In genomic region chr18:58870621-58871020, GRCh38 we compare ENCODE assay signal across 20 cellular contexts. TPM values are rescaled to one million over a fixed set of nuclear protein-coding genes. Genes with fewer than 3 reads are reported as not detected.
A peak's percentile ranks its signal among the peaks of the same experiment; 100 is the strongest.
DNase-seq lines count a peak whose midpoint lies in the region; ATAC-seq and TF ChIP-seq lines count a peak whose summit lies in the region.
"Had no signal": no experiment of that assay in that cellular context is flagged by ENCODE, and none has a peak within 500 bp of the region (broad histone marks: within the 10 kb centered on the region; RNA-seq: fewer than 3 reads in every experiment).

No MANE protein-coding gene starts in this region.

- H3K4me3 ChIP-seq in left ventricle myocardium inferior (no peak overlapping the region), dorsolateral prefrontal cortex (peak overlapping the region in 5 of 59 donors; percentile 2 to 26 (median 18)), osteoblast (ENCODE audit: insufficient read depth, low read length) (no peak overlapping the region), aorta (ENCODE audit: low read length in 2 of 2) (no peak overlapping the region)
- H3K4me3 ChIP-seq: BLaER1 had no signal

- H3K9me3 Mint-ChIP-seq in stimulated activated effector memory CD8-positive, alpha-beta T cell treated with anti-CD3 and anti-CD28 coated beads, Interleukin-12 subunit alpha, Interleukin-12 subunit beta, amount 100 ng/mL, for 72 hours: no peaks in the 10 kb centered on the region

- H3K4me3 Mint-ChIP-seq in stimulated activated effector memory CD8-positive, alpha-beta T cell treated with anti-CD3 and anti-CD28 coated beads, Interleukin-12 subunit alpha, Interleukin-12 subunit beta, amount 100 ng/mL, for 72 hours: no peak overlapping the region
- H3K4me3 Mint-ChIP-seq: naive thymus-derived CD8-positive, alpha-beta T cell had no signal

- H3K36me3 Mint-ChIP-seq in stimulated activated effector memory CD8-positive, alpha-beta T cell treated with anti-CD3 and anti-CD28 coated beads, Interleukin-12 subunit alpha, Interleukin-12 subunit beta, amount 100 ng/mL, for 72 hours: peaks cover 45% of the 10 kb centered on the region

- intact Hi-C loops in left ventricle myocardium inferior (cut with micrococcal nuclease) (no loop called here), cardiac septum (cut with DNase I) (no loop called here), dorsolateral prefrontal cortex (cut with DNase I) (loop anchor here in 1 of 2 donors (2.0 to 5.0 kb wide), 2 partner anchors 42 to 197 kb away; no protein-coding TSS in a partner anchor), aorta (cut with DNase I) (no loop called here)

- WGBS in aorta, 2 donors: 47 to 51% methylated on average over 2 of the region's 2 CpGs

- ATAC-seq in aorta (ENCODE audit: low FRiP score) (no peak), HG03039 (IDR thresholded peaks at IDR 0.05; ENCODE audit: unreplicated experiment) (no peak), HG03439 (IDR thresholded peaks at IDR 0.05; ENCODE audit: unreplicated experiment) (no peak)
- ATAC-seq in stimulated activated effector memory CD8-positive, alpha-beta T cell treated with anti-CD3 and anti-CD28 coated beads, Interleukin-12 subunit alpha, Interleukin-12 subunit beta, amount 100 ng/mL, for 72 hours: no peak
- ATAC-seq: naive thymus-derived CD8-positive, alpha-beta T cell had no signal

- no peak overlapping the region for H2AFZ ChIP-seq in osteoblast (ENCODE audit: low read length)

- TF ChIP-seq CTCF in left ventricle myocardium inferior (IDR thresholded peaks at IDR 0.05; ENCODE audit: borderline replicate concordance) (no peak), dorsolateral prefrontal cortex (IDR thresholded peaks at IDR 0.05 in 54 of 56, conservative IDR thresholded peaks at IDR 0.05 in 2 of 56; ENCODE audit: low read depth in 1 of 56, partially characterized antibody in 56 of 56) (no peak), osteoblast (IDR thresholded peaks at IDR 0.05; ENCODE audit: extremely low read depth, low read depth, low read length) (no peak)

- H3K27ac Mint-ChIP-seq in stimulated activated effector memory CD8-positive, alpha-beta T cell treated with anti-CD3 and anti-CD28 coated beads, Interleukin-12 subunit alpha, Interleukin-12 subunit beta, amount 100 ng/mL, for 72 hours: no peak overlapping the region
- H3K27ac Mint-ChIP-seq: naive thymus-derived CD8-positive, alpha-beta T cell had no signal

- H3K79me2 ChIP-seq in osteoblast (ENCODE audit: insufficient read depth, low read length): peaks cover 91% of the 10 kb centered on the region

- peaks cover 8% of the 10 kb centered on the region for H4K20me1 ChIP-seq in osteoblast (ENCODE audit: insufficient read depth, low read length)
- H4K20me1 ChIP-seq: BLaER1 had no signal

- H3K36me3 ChIP-seq in left ventricle myocardium inferior (peaks cover 42% of the 10 kb centered on the region), osteoblast (ENCODE audit: insufficient read depth, low read length) (peaks cover 62% of the 10 kb centered on the region), aorta (ENCODE audit: control insufficient read depth in 1 of 2, insufficient read depth in 2 of 2, low read length in 1 of 2) (peaks cover 0 to 2% of the 10 kb centered on the region in 2 donors)
- H3K36me3 ChIP-seq: BLaER1 had no signal

- H3K27me3 ChIP-seq in left ventricle myocardium inferior (ENCODE audit: low read depth) (no peaks in the 10 kb centered on the region), dorsolateral prefrontal cortex (no peaks in the 10 kb centered on the region), osteoblast (ENCODE audit: insufficient read depth, low read length) (no peaks in the 10 kb centered on the region), aorta (ENCODE audit: control insufficient read depth in 1 of 2, insufficient read depth in 2 of 2, low read length in 1 of 2) (no peaks in the 10 kb centered on the region)

- no peak overlapping the region for H3K4me2 ChIP-seq in osteoblast (ENCODE audit: insufficient read depth, low read length)
- H3K4me2 ChIP-seq: BLaER1 had no signal

- H3K27ac ChIP-seq in left ventricle myocardium inferior (replicated peaks) (peak overlapping the region; percentile 50), dorsolateral prefrontal cortex (peak overlapping the region in 58 of 59 donors; percentile 5 to 100 (median 80)), osteoblast (ENCODE audit: low read depth, low read length) (no peak overlapping the region), aorta (ENCODE audit: low read depth in 1 of 2, low read length in 2 of 2) (peak overlapping the region; percentile 69 to 70)
- H3K27ac ChIP-seq: BLaER1 had no signal

- H3K9me3 ChIP-seq in left ventricle myocardium inferior (replicated peaks) (no peaks in the 10 kb centered on the region), osteoblast (ENCODE audit: low read depth, low read length) (no peaks in the 10 kb centered on the region), aorta (ENCODE audit: control insufficient read depth, low read length) (no peaks in the 10 kb centered on the region)

- DNase-seq in left ventricle myocardium inferior: no peak
- no peak for DNase-seq in cardiac septum (ENCODE audit: low spot score)
- DNase-seq in dorsolateral prefrontal cortex: no peak
- DNase-seq in osteoblast (ENCODE audit: insufficient read length, low spot score, missing footprints): peak; percentile 45
- DNase-seq in aorta: no peak
- no peak for DNase-seq in stimulated activated effector memory CD8-positive, alpha-beta T cell treated with anti-CD3 and anti-CD28 coated beads, Interleukin-12 subunit alpha, Interleukin-12 subunit beta, amount 100 ng/mL, for 72 hours (ENCODE audit: low spot score in 2 of 2)
- DNase-seq: activated CD4-positive, alpha-beta T cell treated with anti-CD3 and anti-CD28 coated beads for 1 hour; activated CD8-positive, alpha-beta memory T cell treated with anti-CD3 and anti-CD28 coated beads for 24 hours; activated naive CD4-positive, alpha-beta T cell treated with anti-CD3 and anti-CD28 coated beads, Interleukin-2, amount 50 U/mL, for 16 hours; Calu3; dermis blood vessel endothelial cell; naive thymus-derived CD8-positive, alpha-beta T cell; NCI-H1105 treated with DMSO at 0.1 percent for 48 hours; NCI-H526 treated with DMSO at 0.1 percent for 48 hours; posterior cingulate gyrus; stimulated activated CD4-positive, alpha-beta T cell treated with anti-CD3 and anti-CD28 coated beads, Interleukin-2, amount 100 ng/mL, for 48 hours; SW 1271 had no signal

- H3K4me1 Mint-ChIP-seq in stimulated activated effector memory CD8-positive, alpha-beta T cell treated with anti-CD3 and anti-CD28 coated beads, Interleukin-12 subunit alpha, Interleukin-12 subunit beta, amount 100 ng/mL, for 72 hours: peaks cover 9% of the 10 kb centered on the region
- H3K4me1 Mint-ChIP-seq: naive thymus-derived CD8-positive, alpha-beta T cell had no signal

- H3K4me1 ChIP-seq in left ventricle myocardium inferior (peaks cover 55% of the 10 kb centered on the region), osteoblast (ENCODE audit: insufficient read depth, low read length) (peaks cover 30% of the 10 kb centered on the region), aorta (ENCODE audit: control insufficient read depth in 1 of 2, insufficient read depth in 2 of 2, low read length in 2 of 2) (peaks cover 2 to 7% of the 10 kb centered on the region in 2 donors)
- H3K4me1 ChIP-seq: BLaER1 had no signal

RNA-seq across cellular contexts. Expression of gene ZNF532, which starts 5.9 kb away (rescaled TPM):
- total RNA-seq in left ventricle myocardium inferior (59.3 TPM), cardiac septum (71.8 TPM), dorsolateral prefrontal cortex (100 to 1,000 TPM; 105 to 233 (median 146) TPM), osteoblast (49.6 and 51.6 TPM in 2 replicates), aorta (100 to 1,000 TPM; 183 to 194 TPM)
- polyA plus RNA-seq in aorta: 10 to 100 TPM; 19.3 to 43.4 TPM
